In the genomic region with DNA sequence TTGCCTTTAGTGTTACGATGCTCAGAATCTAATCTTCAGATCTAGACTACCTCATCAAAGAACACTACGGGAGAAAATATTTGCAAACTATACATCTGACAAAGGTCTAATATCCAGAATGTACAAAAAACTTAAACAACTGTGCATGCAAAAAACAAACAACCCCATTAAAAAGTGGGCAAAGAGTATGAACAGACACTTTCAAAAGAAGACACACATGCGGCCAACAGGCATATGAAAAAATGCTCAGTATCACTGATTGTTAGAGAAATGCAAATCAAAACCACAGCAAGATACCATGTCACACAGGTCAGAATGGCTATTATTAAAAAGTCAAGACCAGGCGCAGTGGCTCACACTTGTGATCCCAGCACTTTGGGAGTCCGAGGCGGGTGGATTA, we compare ENCODE assay signal across 29 cellular contexts.
"Had no signal": no experiment of that assay in that cellular context is flagged by ENCODE, and none has a peak within 500 bp of the region (broad histone marks: within the 10 kb centered on the region; RNA-seq: fewer than 3 reads in every experiment).

No MANE protein-coding gene starts in this region.

- DNase-seq: stimulated activated CD4-positive, alpha-beta T cell treated with anti-CD3 and anti-CD28 coated beads, Interleukin-2, amount 100 ng/mL, for 48 hours; stimulated activated CD4-positive, alpha-beta T cell treated with anti-CD3 and anti-CD28 coated beads, Interleukin-4, amount 100 ng/mL, for 1 hour; stimulated activated CD4-positive, alpha-beta T cell treated with anti-CD3 and anti-CD28 coated beads, Interleukin-4, amount 100 ng/mL, for 24 hours; stimulated activated CD4-positive, alpha-beta T cell treated with anti-CD3 and anti-CD28 coated beads, Interleukin-4, amount 100 ng/mL, for 4 hours; stimulated activated CD8-positive, alpha-beta memory T cell treated with anti-CD3 and anti-CD28 coated beads, Interleukin-4, amount 100 ng/mL, for 48 hours; stimulated activated naive B cell treated with anti-CD40 and anti-IgM and Interleukin-4, amounts not matched to agents 10 μg/mL and 1 μg/mL and 100 μg/mL, for 72 hours; stimulated activated naive CD4-positive, alpha-beta T cell; stimulated activated naive CD4-positive, alpha-beta T cell treated with Interleukin-2 at 50 U/mL for 16 hours; stimulated activated naive CD8-positive, alpha-beta T cell treated with anti-CD3 and anti-CD28 coated beads, Interleukin-15, amount 100 ng/mL, for 72 hours; stimulated activated naive CD8-positive, alpha-beta T cell treated with anti-CD3 and anti-CD28 coated beads, Interleukin-15, Interleukin-2, amounts not matched to agents 100 U/mL and 50 U/mL, for 24 hours; stomach; substantia nigra; testis; thyroid gland; tibial artery; transverse colon; trophoblast cell; upper lobe of left lung; upper lobe of right lung; uterus had no signal

- H3K9me3 Mint-ChIP-seq: stimulated activated effector memory CD8-positive, alpha-beta T cell treated with anti-CD3 and anti-CD28 coated beads, Interleukin-12 subunit alpha, Interleukin-12 subunit beta, amount 100 ng/mL, for 72 hours; stimulated activated memory B cell treated with anti-CD40 and anti-IgM and Interleukin-4, amounts not matched to agents 10 μg/mL and 1 μg/mL and 100 μg/mL, for 72 hours; stimulated activated naive CD8-positive, alpha-beta T cell treated with anti-CD3 and anti-CD28 coated beads, Interleukin-15, amount 100 ng/mL, for 72 hours; stimulated activated naive CD8-positive, alpha-beta T cell treated with anti-CD3 and anti-CD28 coated beads, Interleukin-15, Interleukin-2, amounts not matched to agents 100 ng/mL and 50 ng/mL, for 24 hours; type B pancreatic cell had no signal

- H3K36me3 Mint-ChIP-seq: stimulated activated effector memory CD8-positive, alpha-beta T cell treated with anti-CD3 and anti-CD28 coated beads, Interleukin-12 subunit alpha, Interleukin-12 subunit beta, amount 100 ng/mL, for 72 hours; stimulated activated memory B cell treated with anti-CD40 and anti-IgM and Interleukin-4, amounts not matched to agents 10 μg/mL and 1 μg/mL and 100 μg/mL, for 72 hours; type B pancreatic cell had no signal

- H3K27me3 ChIP-seq: stomach, suprapubic skin, testis, thyroid gland, tibial artery, tibial nerve, transverse colon, upper lobe of left lung, upper lobe of right lung, uterus, vagina had no signal

- H3K27ac Mint-ChIP-seq: stimulated activated effector memory CD8-positive, alpha-beta T cell treated with anti-CD3 and anti-CD28 coated beads, Interleukin-12 subunit alpha, Interleukin-12 subunit beta, amount 100 ng/mL, for 72 hours; stimulated activated memory B cell treated with anti-CD40 and anti-IgM and Interleukin-4, amounts not matched to agents 10 μg/mL and 1 μg/mL and 100 μg/mL, for 72 hours; stimulated activated naive B cell treated with anti-CD40 and anti-IgM and Interleukin-4, amounts not matched to agents 10 μg/mL and 1 μg/mL and 100 μg/mL, for 72 hours; stimulated activated naive CD8-positive, alpha-beta T cell treated with anti-CD3 and anti-CD28 coated beads, Interleukin-15, amount 100 ng/mL, for 72 hours; stimulated activated naive CD8-positive, alpha-beta T cell treated with anti-CD3 and anti-CD28 coated beads, Interleukin-15, Interleukin-2, amounts not matched to agents 100 ng/mL and 50 ng/mL, for 24 hours; type B pancreatic cell had no signal

- H3K36me3 ChIP-seq: stomach, suprapubic skin, thoracic aorta, thyroid gland, tibial artery, transverse colon, upper lobe of left lung, upper lobe of right lung, uterus, vagina had no signal

- H3K27me3 Mint-ChIP-seq: stimulated activated memory B cell treated with anti-CD40 and anti-IgM and Interleukin-4, amounts not matched to agents 10 μg/mL and 1 μg/mL and 100 μg/mL, for 72 hours; stimulated activated naive B cell treated with anti-CD40 and anti-IgM and Interleukin-4, amounts not matched to agents 10 μg/mL and 1 μg/mL and 100 μg/mL, for 72 hours; stimulated activated naive CD8-positive, alpha-beta T cell treated with anti-CD3 and anti-CD28 coated beads, Interleukin-15, amount 100 ng/mL, for 72 hours; stimulated activated naive CD8-positive, alpha-beta T cell treated with anti-CD3 and anti-CD28 coated beads, Interleukin-15, Interleukin-2, amounts not matched to agents 100 ng/mL and 50 ng/mL, for 24 hours; type B pancreatic cell had no signal

- H3K27ac ChIP-seq: stomach, suprapubic skin, testis, thoracic aorta, thyroid gland, tibial artery, tibial nerve, transverse colon, upper lobe of left lung, upper lobe of right lung, uterus, vagina had no signal

- H3K4me3 Mint-ChIP-seq: stimulated activated effector memory CD8-positive, alpha-beta T cell treated with anti-CD3 and anti-CD28 coated beads, Interleukin-12 subunit alpha, Interleukin-12 subunit beta, amount 100 ng/mL, for 72 hours; stimulated activated memory B cell treated with anti-CD40 and anti-IgM and Interleukin-4, amounts not matched to agents 10 μg/mL and 1 μg/mL and 100 μg/mL, for 72 hours; stimulated activated naive B cell treated with anti-CD40 and anti-IgM and Interleukin-4, amounts not matched to agents 10 μg/mL and 1 μg/mL and 100 μg/mL, for 72 hours; stimulated activated naive CD8-positive, alpha-beta T cell treated with anti-CD3 and anti-CD28 coated beads, Interleukin-15, amount 100 ng/mL, for 72 hours; stimulated activated naive CD8-positive, alpha-beta T cell treated with anti-CD3 and anti-CD28 coated beads, Interleukin-15, Interleukin-2, amounts not matched to agents 100 ng/mL and 50 ng/mL, for 24 hours; type B pancreatic cell had no signal

- FAIRE-seq: urothelium cell line had no signal

- H3K4me1 ChIP-seq: suprapubic skin, testis, thyroid gland, tibial artery, tibial nerve, transverse colon, upper lobe of right lung, uterus, vagina had no signal

- H3K4me3 ChIP-seq: stomach, suprapubic skin, testis, thoracic aorta, thyroid gland, tibial artery, tibial nerve, transverse colon, upper lobe of left lung, upper lobe of right lung, uterus, vagina had no signal

- ATAC-seq: stimulated activated effector memory CD8-positive, alpha-beta T cell treated with anti-CD3 and anti-CD28 coated beads, Interleukin-12 subunit alpha, Interleukin-12 subunit beta, amount 100 ng/mL, for 72 hours; stimulated activated memory B cell treated with anti-CD40 and anti-IgM and Interleukin-4, amounts not matched to agents 10 μg/mL and 1 μg/mL and 100 μg/mL, for 72 hours; stimulated activated naive B cell treated with anti-CD40 and anti-IgM and Interleukin-4, amounts not matched to agents 10 μg/mL and 1 μg/mL and 100 μg/mL, for 72 hours; stimulated activated naive CD8-positive, alpha-beta T cell treated with anti-CD3 and anti-CD28 coated beads, Interleukin-15, amount 100 ng/mL, for 72 hours; stimulated activated naive CD8-positive, alpha-beta T cell treated with anti-CD3 and anti-CD28 coated beads, Interleukin-15, Interleukin-2, amounts not matched to agents 100 U/mL and 50 U/mL, for 24 hours; upper lobe of right lung had no signal

- H3K9me3 ChIP-seq: stomach, suprapubic skin, testis, thoracic aorta, thyroid gland, tibial artery, tibial nerve, transverse colon, upper lobe of left lung, upper lobe of right lung, uterus, vagina had no signal

- H3K4me1 Mint-ChIP-seq: stimulated activated effector memory CD8-positive, alpha-beta T cell treated with anti-CD3 and anti-CD28 coated beads, Interleukin-12 subunit alpha, Interleukin-12 subunit beta, amount 100 ng/mL, for 72 hours; stimulated activated memory B cell treated with anti-CD40 and anti-IgM and Interleukin-4, amounts not matched to agents 10 μg/mL and 1 μg/mL and 100 μg/mL, for 72 hours; stimulated activated naive B cell treated with anti-CD40 and anti-IgM and Interleukin-4, amounts not matched to agents 10 μg/mL and 1 μg/mL and 100 μg/mL, for 72 hours had no signal
